Comparison of ENCODE assay signal across 1 cellular context in the genomic region with DNA sequence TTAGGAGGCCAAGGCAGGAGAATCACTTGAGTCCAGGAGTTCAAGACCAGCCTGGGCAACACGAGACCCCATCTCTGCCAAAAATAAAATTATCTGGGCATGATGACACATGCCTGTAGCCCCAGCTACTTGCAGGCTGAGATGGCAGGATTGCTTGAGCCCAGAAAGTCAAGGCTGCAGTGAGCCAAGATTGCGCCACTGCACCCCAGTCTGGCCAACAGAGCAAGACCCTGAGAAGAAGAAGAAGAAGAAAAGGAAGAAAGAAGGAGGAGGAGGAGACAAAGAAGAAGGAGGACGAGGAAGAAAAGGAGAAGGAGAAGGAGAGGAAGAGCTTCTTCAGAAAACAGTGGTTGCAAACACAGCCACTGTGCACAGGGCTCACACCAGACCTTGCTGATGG.
TF ChIP-seq lines count a peak whose summit lies in the region.

No MANE protein-coding gene starts in this region.

TF ChIP-seq in HepG2, 621 proteins besides CTCF, POLR2A, EP300 and RAD21:
- no peak for TF ChIP-seq ZNF773 (CRISPR knock-in tag; IDR thresholded peaks at IDR 0.05; ENCODE audit: borderline replicate concordance)
- TF ChIP-seq UBTF (CRISPR knock-in tag; IDR thresholded peaks at IDR 0.05): 0 out of 2 replicates have a peak, but pooled peaks have one; percentile 1
- peak; percentile 87 for TF ChIP-seq ZNF121 (CRISPR knock-in tag; IDR thresholded peaks at IDR 0.05)
TF ChIP-seq in HepG2: peak in this region for 2.
